ENCODE assay signal across 8 cellular contexts in genomic region chr7:32427769-32428291, GRCh38.
DNase-seq lines count a peak whose midpoint lies in the region; ATAC-seq and TF ChIP-seq lines count a peak whose summit lies in the region.

No MANE protein-coding gene starts in this region.

- no peaks in the 10 kb centered on the region for H3K9me3 ChIP-seq in Panc1 (ENCODE audit: control insufficient read depth, insufficient read depth, low read depth, low read length)
- H3K9me3 ChIP-seq in cardiac muscle cell (ENCODE audit: low read depth), result no peaks in the 10 kb centered on the region

- in situ Hi-C loops in Panc1 (cut with HindIII; ENCODE audit: low pct_unique_long_range_greater_than_20kb, low sequenced_read_pairs), result no loop called here

- H3K4me1 Mint-ChIP-seq in activated naive CD4-positive, alpha-beta T cell treated with anti-CD3 and anti-CD28 coated beads for 36 hours (ENCODE audit: low read depth), result peaks cover 1% of the 10 kb centered on the region
- no peaks in the 10 kb centered on the region for H3K4me1 Mint-ChIP-seq in progenitor cell of endocrine pancreas (ENCODE audit: low read depth)

- H3K27me3 Mint-ChIP-seq in activated naive CD4-positive, alpha-beta T cell treated with anti-CD3 and anti-CD28 coated beads for 36 hours (ENCODE audit: low read depth), result peaks cover 66% of the 10 kb centered on the region
- H3K27me3 Mint-ChIP-seq in progenitor cell of endocrine pancreas, result peaks cover 72% of the 10 kb centered on the region

- intact Hi-C loops in Panc1 (cut with micrococcal nuclease; ENCODE audit: unreplicated experiment), result no loop called here
- intact Hi-C loops in activated naive CD4-positive, alpha-beta T cell treated with anti-CD3 and anti-CD28 coated beads for 36 hours (cut with micrococcal nuclease), result no loop called here

- CTCF ChIA-PET in Panc1 (lab: Charles Lee), result no interaction called here
- CTCF ChIA-PET in activated naive CD4-positive, alpha-beta T cell treated with anti-CD3 and anti-CD28 coated beads for 36 hours (lab: Charles Lee), result no interaction called here

- H3K27ac ChIP-seq in Panc1 (ENCODE audit: low read length), result no peak overlapping the region
- no peak overlapping the region for H3K27ac ChIP-seq in cardiac muscle cell

- H3K36me3 ChIP-seq in Panc1 (ENCODE audit: control insufficient read depth, insufficient read depth, low read length) (no peaks in the 10 kb centered on the region), cardiac muscle cell (no peaks in the 10 kb centered on the region)

- H3K27ac Mint-ChIP-seq in activated naive CD4-positive, alpha-beta T cell treated with anti-CD3 and anti-CD28 coated beads for 36 hours, result no peak overlapping the region
- H3K27ac Mint-ChIP-seq in progenitor cell of endocrine pancreas, result no peak overlapping the region

- no peaks in the 10 kb centered on the region for H3K9me3 Mint-ChIP-seq in activated naive CD4-positive, alpha-beta T cell treated with anti-CD3 and anti-CD28 coated beads for 36 hours
- H3K9me3 Mint-ChIP-seq in progenitor cell of endocrine pancreas (ENCODE audit: low read depth), result no peaks in the 10 kb centered on the region

- H3K4me3 ChIP-seq in Panc1 (ENCODE audit: low read depth in 2 of 2, low read length in 2 of 2) (no peak overlapping the region), cardiac muscle cell (peak overlapping the region; percentile 5)

- H3K4me3 Mint-ChIP-seq in activated naive CD4-positive, alpha-beta T cell treated with anti-CD3 and anti-CD28 coated beads for 36 hours, result no peak overlapping the region
- H3K4me3 Mint-ChIP-seq in progenitor cell of endocrine pancreas (ENCODE audit: low read depth), result no peak overlapping the region

- POLR2A ChIA-PET in Panc1 (lab: Charles Lee), result no interaction called here

- ATAC-seq in HG03066 (IDR thresholded peaks at IDR 0.05; ENCODE audit: low read depth, unreplicated experiment) (peak; percentile 82), Panc1 (no peak; the same call in none of the 2 replicates), HG02970 (IDR thresholded peaks at IDR 0.05; ENCODE audit: low FRiP score, unreplicated experiment) (no peak), HG03280 (IDR thresholded peaks at IDR 0.05; ENCODE audit: unreplicated experiment) (no peak)

- peaks cover 21% of the 10 kb centered on the region for H3K27me3 ChIP-seq in Panc1 (ENCODE audit: control insufficient read depth, insufficient read depth, low read length)
- H3K27me3 ChIP-seq in cardiac muscle cell, result peaks cover 36% of the 10 kb centered on the region

- H3K4me1 ChIP-seq in Panc1 (ENCODE audit: control insufficient read depth, insufficient read depth, low read length) (no peaks in the 10 kb centered on the region), cardiac muscle cell (ENCODE audit: low read depth) (no peaks in the 10 kb centered on the region)

- H3K36me3 Mint-ChIP-seq in activated naive CD4-positive, alpha-beta T cell treated with anti-CD3 and anti-CD28 coated beads for 36 hours (ENCODE audit: low read depth), result no peaks in the 10 kb centered on the region
- no peaks in the 10 kb centered on the region for H3K36me3 Mint-ChIP-seq in progenitor cell of endocrine pancreas (ENCODE audit: insufficient read depth)

- TF ChIP-seq CTCF in Panc1 (IDR thresholded peaks at IDR 0.05), result peak; percentile 15; the same call in 1 of the 2 replicates
- peak; percentile 46 for TF ChIP-seq CTCF in cardiac muscle cell (IDR thresholded peaks at IDR 0.05; ENCODE audit: low read depth, low read length)
- peak; percentile 62 for TF ChIP-seq CTCF in progenitor cell of endocrine pancreas (IDR thresholded peaks at IDR 0.05; ENCODE audit: unreplicated experiment)

- DNase-seq in EL (peak; percentile 69), Panc1 (ENCODE audit: low read depth, low spot score) (no peak), cardiac muscle cell (ENCODE audit: low read depth in 1 of 2, low spot score in 1 of 2) (peak; percentile 89 to 95), progenitor cell of endocrine pancreas (ENCODE audit: low spot score, unreplicated experiment) (peak; percentile 95)
- DNase-seq in activated naive CD4-positive, alpha-beta T cell treated with anti-CD3 and anti-CD28 coated beads for 36 hours, result peak; percentile 82

- BruUV-seq in Panc1 (replicated peaks; lab: Mats Ljungman, UMichigan), result no TSS peak
